ENCODE assay signal across 1 cellular context in genomic region chr17:49442051-49442450, GRCh38.
TF ChIP-seq lines count a peak whose summit lies in the region.

No MANE protein-coding gene starts in this region.

TF ChIP-seq in K562, 482 proteins besides CTCF, POLR2A, EP300 and RAD21:
- TF ChIP-seq DMBX1 (CRISPR knock-in tag; IDR thresholded peaks at IDR 0.05; ENCODE audit: borderline replicate concordance), result no peak
- TF ChIP-seq ZNF316 (IDR thresholded peaks at IDR 0.05), result peak; percentile 21; the same call in 1 of the 2 replicates
- TF ChIP-seq DLX4 (CRISPR knock-in tag; IDR thresholded peaks at IDR 0.05), result no peak
- 0 out of 2 replicates have a peak, but pooled peaks have one; percentile 22 for TF ChIP-seq C11orf30 (IDR thresholded peaks at IDR 0.05; ENCODE audit: low read depth)
- TF ChIP-seq MCM5 (IDR thresholded peaks at IDR 0.05; ENCODE audit: low read depth), result no peak
- TF ChIP-seq GTF2B (IDR thresholded peaks at IDR 0.05; ENCODE audit: extremely low read depth, insufficient read length), result no peak
- no peak for TF ChIP-seq ZNF511 (CRISPR knock-in tag; IDR thresholded peaks at IDR 0.05)
- no peak for TF ChIP-seq BHLHE40 (IDR thresholded peaks at IDR 0.05; ENCODE audit: low read length)
- TF ChIP-seq TOE1 (IDR thresholded peaks at IDR 0.05; ENCODE audit: borderline replicate concordance), result no peak
- no peak for TF ChIP-seq TOE1 (CRISPR knock-in tag; IDR thresholded peaks at IDR 0.05; ENCODE audit: borderline replicate concordance, low read depth)
- TF ChIP-seq ETS1 (conservative IDR thresholded peaks at IDR 0.05; ENCODE audit: control insufficient read depth, low read depth, low read length), result no peak
- TF ChIP-seq ZBTB34 (CRISPR knock-in tag; IDR thresholded peaks at IDR 0.05), result no peak
- TF ChIP-seq ATF3 (IDR thresholded peaks at IDR 0.05), result no peak
- TF ChIP-seq ATF3 (CRISPR knock-in tag; conservative IDR thresholded peaks at IDR 0.05), result no peak
